Comparison of ENCODE assay signal across 6 cellular contexts in genomic region chr16:2250652-2251280, GRCh38. TPM values are rescaled to one million over a fixed set of nuclear protein-coding genes. Genes with fewer than 3 reads are reported as not detected.
A peak's percentile ranks its signal among the peaks of the same experiment; 100 is the strongest.
DNase-seq lines count a peak whose midpoint lies in the region; ATAC-seq lines count a peak whose summit lies in the region.

No MANE protein-coding gene starts in this region.

- ATAC-seq in GM18858 (IDR thresholded peaks at IDR 0.05; ENCODE audit: unreplicated experiment) = peak; percentile 2
- ATAC-seq in T-cell (replicated peaks in 1 of 4) = peak in 2 of 4 experiments; percentile 25 to 42
- peak; percentile 17 for ATAC-seq in esophagus mucosa
- no peak for ATAC-seq in GM21825 (IDR thresholded peaks at IDR 0.05; ENCODE audit: unreplicated experiment)

- H3K27me3 Mint-ChIP-seq in T-cell = no peaks in the 10 kb centered on the region

- peaks cover 19% of the 10 kb centered on the region for H3K36me3 Mint-ChIP-seq in T-cell

- peak in 20 of 34 experiments; percentile 13 to 44 (median 24) for DNase-seq in T-cell
- peak; percentile 59 for DNase-seq in stimulated activated CD4-positive, alpha-beta T cell treated with anti-CD3 and anti-CD28 coated beads, Interleukin-15, amount 100 ng/mL, for 24 hours
- DNase-seq in mucosa of gallbladder (ENCODE audit: low spot score) = no peak

- POLR2A ChIA-PET in T-cell (lab: Charles Lee) = interaction anchor here in 1 of 2 donors (0.8 kb wide), 1 partner anchor 13 kb away, joined by 3 read pairs; no protein-coding TSS in a partner anchor

- peaks cover 5 to 7% (median 6%) of the 10 kb centered on the region in 3 donors for H3K4me1 Mint-ChIP-seq in T-cell

- no peaks in the 10 kb centered on the region for H3K9me3 Mint-ChIP-seq in T-cell

- peak overlapping the region; percentile 89 to 91 for H3K27ac Mint-ChIP-seq in T-cell

- CTCF ChIA-PET in T-cell (lab: Charles Lee) = interaction anchor here in 1 of 2 donors (0.5 to 1.2 kb wide), 4 partner anchors 13 to 177 kb away, joined by 3 to 6 read pairs (median 3); no protein-coding TSS in a partner anchor

- H3K4me3 Mint-ChIP-seq in T-cell = peak overlapping the region; percentile 81 to 85 (median 84)

RNA-seq across cellular contexts. Expression of gene ECI1, which starts 0.6 kb away (rescaled TPM):
- total RNA-seq in T-cell (10 to 100 TPM; 17.0 to 40.1 (median 37.7) TPM), esophagus mucosa (65.8 TPM), mucosa of gallbladder (69.9 TPM)

RNA-seq across cellular contexts. Expression of gene DNASE1L2, which starts 14.5 kb away (rescaled TPM):
- total RNA-seq in T-cell = 1 to 10 TPM in 3 of 5 donors, under 1 TPM in 2; 0.63 to 3.3 (median 1.9) TPM
- total RNA-seq in esophagus mucosa = 0.12 TPM
- total RNA-seq in mucosa of gallbladder = 4.6 TPM

RNA-seq across cellular contexts. Expression of gene RNPS1, which starts 17.2 kb away (rescaled TPM):
- total RNA-seq in T-cell (100 to 1,000 TPM; 163 to 203 (median 181) TPM), esophagus mucosa (104 TPM), mucosa of gallbladder (114 TPM)

RNA-seq across cellular contexts. Expression of gene E4F1, which starts 27.4 kb away (rescaled TPM):
- total RNA-seq in T-cell (10 to 100 TPM; 32.8 to 52.0 (median 47.0) TPM), esophagus mucosa (10.7 TPM), mucosa of gallbladder (33.3 TPM)

RNA-seq across cellular contexts. Expression of gene PGP, which starts 36.1 kb away (rescaled TPM):
- total RNA-seq in T-cell (10 to 100 TPM; 12.7 to 23.1 (median 20.4) TPM), esophagus mucosa (6.6 TPM), mucosa of gallbladder (19.7 TPM)
